ENCODE assay signal across 6 cellular contexts in genomic region chr19:54188224-54188871, GRCh38. TPM values are rescaled to one million over a fixed set of nuclear protein-coding genes. Genes with fewer than 3 reads are reported as not detected.
A peak's percentile ranks its signal among the peaks of the same experiment; 100 is the strongest.
DNase-seq lines count a peak whose midpoint lies in the region; ATAC-seq lines count a peak whose summit lies in the region.

No MANE protein-coding gene starts in this region.

- peak in 3 of 5 donors; percentile 16 to 70 (median 58) for DNase-seq in CD8-positive, alpha-beta memory T cell
- no peak for DNase-seq in SJCRH30
- no peak for DNase-seq in G401 (ENCODE audit: low spot score)

- POLR2A ChIA-PET in CD8-positive, alpha-beta memory T cell (lab: Charles Lee) = interaction anchor here (1.3 to 4.2 kb wide), 4 partner anchors 12 to 51 kb away, joined by 4 to 68 read pairs (median 54); partner anchors contain the start of genes CNOT3, LENG1 and RPS9

- no peaks in the 10 kb centered on the region for H3K9me3 Mint-ChIP-seq in CD8-positive, alpha-beta memory T cell

- H3K4me1 ChIP-seq in CD8-positive, alpha-beta memory T cell (ENCODE audit: insufficient read depth, low read length) = peaks cover 22% of the 10 kb centered on the region
- no peaks in the 10 kb centered on the region for H3K4me1 ChIP-seq in SJCRH30
- H3K4me1 ChIP-seq in ectodermal cell (ENCODE audit: control insufficient read depth, insufficient read depth, low read length) = peaks cover 9% of the 10 kb centered on the region
- H3K4me1 ChIP-seq in rectal smooth muscle tissue (ENCODE audit: control insufficient read depth, insufficient read depth, low read length) = peaks cover 11% of the 10 kb centered on the region

- peak overlapping the region; percentile 63 for H3K4me3 ChIP-seq in CD8-positive, alpha-beta memory T cell (ENCODE audit: low read length)
- H3K4me3 ChIP-seq in SJCRH30 (peak overlapping the region; percentile 84), ectodermal cell (ENCODE audit: insufficient read depth, low read depth, low read length) (peak overlapping the region; percentile 83), rectal smooth muscle tissue (ENCODE audit: low read length) (peak overlapping the region; percentile 78)

- CTCF ChIA-PET in CD8-positive, alpha-beta memory T cell (lab: Charles Lee) = interaction anchor here (1.4 to 2.9 kb wide), 8 partner anchors 10 to 51 kb away, joined by 5 to 17 read pairs (median 8); partner anchors contain the start of genes CNOT3 and LENG1

- H3K36me3 Mint-ChIP-seq in CD8-positive, alpha-beta memory T cell = peaks cover 0 to 44% (median 6%) of the 10 kb centered on the region in 3 donors

- in situ Hi-C loops in G401 (cut with HindIII; ENCODE audit: low sequenced_read_pairs) = no loop called here

- peak overlapping the region; percentile 53 for H3K9ac ChIP-seq in rectal smooth muscle tissue (ENCODE audit: low read length)

- peaks cover 0 to 6% of the 10 kb centered on the region in 2 donors for H3K27me3 Mint-ChIP-seq in CD8-positive, alpha-beta memory T cell

- H3K27ac ChIP-seq in CD8-positive, alpha-beta memory T cell (ENCODE audit: low read depth, low read length) = peak overlapping the region; percentile 100
- H3K27ac ChIP-seq in SJCRH30 (no peak overlapping the region), ectodermal cell (ENCODE audit: insufficient read depth, low read depth, low read length, poor library complexity, severe bottlenecking) (no peak overlapping the region), rectal smooth muscle tissue (ENCODE audit: low read depth, low read length) (peak overlapping the region; percentile 100)

- H3K36me3 ChIP-seq in CD8-positive, alpha-beta memory T cell (ENCODE audit: insufficient read depth, low read length) = peaks cover 3% of the 10 kb centered on the region
- H3K36me3 ChIP-seq in SJCRH30 (no peaks in the 10 kb centered on the region), ectodermal cell (ENCODE audit: control insufficient read depth, insufficient read depth, low read length) (peaks cover 18% of the 10 kb centered on the region), rectal smooth muscle tissue (ENCODE audit: control insufficient read depth, insufficient read depth, low read length) (peaks cover 8% of the 10 kb centered on the region)

- no peaks in the 10 kb centered on the region for H3K9me3 ChIP-seq in CD8-positive, alpha-beta memory T cell (ENCODE audit: low read length)
- H3K9me3 ChIP-seq in SJCRH30 (replicated peaks) = no peaks in the 10 kb centered on the region
- no peaks in the 10 kb centered on the region for H3K9me3 ChIP-seq in ectodermal cell (ENCODE audit: control insufficient read depth, low read length)

- WGBS in ectodermal cell, 2 experiments = 32% methylated on average over 12 of the region's 12 CpGs

- ATAC-seq in GM18858 (IDR thresholded peaks at IDR 0.05; ENCODE audit: unreplicated experiment) = no peak

- peak overlapping the region; percentile 68 to 98 (median 90) for H3K27ac Mint-ChIP-seq in CD8-positive, alpha-beta memory T cell

- no peaks in the 10 kb centered on the region for H3K27me3 ChIP-seq in CD8-positive, alpha-beta memory T cell (ENCODE audit: insufficient read depth, low read length, poor library complexity, severe bottlenecking)
- no peaks in the 10 kb centered on the region for H3K27me3 ChIP-seq in SJCRH30
- no peaks in the 10 kb centered on the region for H3K27me3 ChIP-seq in ectodermal cell (ENCODE audit: control insufficient read depth, insufficient read depth, low read length, poor library complexity, severe bottlenecking)
- H3K27me3 ChIP-seq in rectal smooth muscle tissue (ENCODE audit: control insufficient read depth, insufficient read depth, low read length) = no peaks in the 10 kb centered on the region

- peaks cover 36 to 49% (median 39%) of the 10 kb centered on the region in 3 donors for H3K4me1 Mint-ChIP-seq in CD8-positive, alpha-beta memory T cell

- H3K4me3 Mint-ChIP-seq in CD8-positive, alpha-beta memory T cell = peak overlapping the region; percentile 83 to 92 (median 84)

RNA-seq across cellular contexts. Expression of gene MBOAT7, which starts 1.0 kb away (rescaled TPM):
- total RNA-seq in CD8-positive, alpha-beta memory T cell = 100 to 1,000 TPM in 1 of 2 experiments, 10 to 100 TPM in 1; 98.7 to 114 TPM
- polyA plus RNA-seq in CD8-positive, alpha-beta memory T cell = 21.9 TPM
- 32.1 and 34.6 TPM in 2 replicates for total RNA-seq in SJCRH30 (2014; rRNA removed; shearing (Covaris generic))
- polyA plus RNA-seq in ectodermal cell (2013, experiment 1 of 4) = 116 TPM
- polyA plus RNA-seq in ectodermal cell (2013, experiment 2 of 4) = 120 TPM
- 98.3 TPM for polyA plus RNA-seq in ectodermal cell (2013, experiment 3 of 4)
- polyA plus RNA-seq in ectodermal cell (2013, experiment 4 of 4) = 107 TPM
- total RNA-seq in G401 (2014; rRNA removed; shearing (Covaris generic)) = 36.3 and 46.0 TPM in 2 replicates

RNA-seq across cellular contexts. Expression of gene TSEN34, which starts 2.8 kb away (rescaled TPM):
- 10 to 100 TPM; 22.4 to 24.6 TPM for total RNA-seq in CD8-positive, alpha-beta memory T cell
- 38.2 TPM for polyA plus RNA-seq in CD8-positive, alpha-beta memory T cell
- 70.7 and 81.6 TPM in 2 replicates for total RNA-seq in SJCRH30 (2014; rRNA removed; shearing (Covaris generic))
- polyA plus RNA-seq in ectodermal cell (2013, experiment 1 of 4) = 34.8 TPM
- 28.3 TPM for polyA plus RNA-seq in ectodermal cell (2013, experiment 2 of 4)
- polyA plus RNA-seq in ectodermal cell (2013, experiment 3 of 4) = 32.9 TPM
- 31.4 TPM for polyA plus RNA-seq in ectodermal cell (2013, experiment 4 of 4)
- total RNA-seq in G401 (2014; rRNA removed; shearing (Covaris generic)) = 146 and 178 TPM in 2 replicates

RNA-seq across cellular contexts. Expression of gene RPS9, which starts 12.3 kb away (rescaled TPM):
- total RNA-seq in CD8-positive, alpha-beta memory T cell = 1,000 to 10,000 TPM; 1,621 to 1,723 TPM
- 824 TPM for polyA plus RNA-seq in CD8-positive, alpha-beta memory T cell
- 2,113 and 3,052 TPM in 2 replicates for total RNA-seq in SJCRH30 (2014; rRNA removed; shearing (Covaris generic))
- polyA plus RNA-seq in ectodermal cell (2013, experiment 1 of 4) = 2,252 TPM
- polyA plus RNA-seq in ectodermal cell (2013, experiment 2 of 4) = 2,212 TPM
- 1,886 TPM for polyA plus RNA-seq in ectodermal cell (2013, experiment 3 of 4)
- polyA plus RNA-seq in ectodermal cell (2013, experiment 4 of 4) = 1,991 TPM
- total RNA-seq in G401 (2014; rRNA removed; shearing (Covaris generic)) = 2,874 and 3,759 TPM in 2 replicates

RNA-seq across cellular contexts. Expression of gene TMC4, which starts 15.4 kb away (rescaled TPM):
- total RNA-seq in CD8-positive, alpha-beta memory T cell = under 1 TPM in 1 of 2 experiments, not detected in 1; 0.18 TPM
- polyA plus RNA-seq in CD8-positive, alpha-beta memory T cell = 0.38 TPM
- total RNA-seq in SJCRH30 (2014; rRNA removed; shearing (Covaris generic)) = not detected in 2 replicates
- not detected for polyA plus RNA-seq in ectodermal cell (2013, experiment 1 of 4)
- 0.41 TPM for polyA plus RNA-seq in ectodermal cell (2013, experiment 2 of 4)
- polyA plus RNA-seq in ectodermal cell (2013, experiment 3 of 4) = 0.96 TPM
- 0.61 TPM for polyA plus RNA-seq in ectodermal cell (2013, experiment 4 of 4)
- 9.6 TPM in 1 of 2 replicates, not detected in the other for total RNA-seq in G401 (2014; rRNA removed; shearing (Covaris generic))

RNA-seq across cellular contexts. Expression of gene LENG1, which starts 28.8 kb away (rescaled TPM):
- total RNA-seq in CD8-positive, alpha-beta memory T cell = 1 to 10 TPM; 4.8 to 6.8 TPM
- polyA plus RNA-seq in CD8-positive, alpha-beta memory T cell = 14.1 TPM
- 5.6 and 6.8 TPM in 2 replicates for total RNA-seq in SJCRH30 (2014; rRNA removed; shearing (Covaris generic))
- 4.3 TPM for polyA plus RNA-seq in ectodermal cell (2013, experiment 1 of 4)
- 4.0 TPM for polyA plus RNA-seq in ectodermal cell (2013, experiment 2 of 4)
- polyA plus RNA-seq in ectodermal cell (2013, experiment 3 of 4) = 5.6 TPM
- polyA plus RNA-seq in ectodermal cell (2013, experiment 4 of 4) = 4.3 TPM
- 5.5 and 7.3 TPM in 2 replicates for total RNA-seq in G401 (2014; rRNA removed; shearing (Covaris generic))

Comparison
In these comparisons a context has a peak if more than half of its experiments do, and no peak if none do; other contexts are left out.
1. DNase-seq: peak in CD8-positive, alpha-beta memory T cell (3 of 5); none in SJCRH30 (0 of 2) and G401 (single experiment).
2. H3K27ac ChIP-seq: peak in CD8-positive, alpha-beta memory T cell (single experiment) and rectal smooth muscle tissue (single experiment); none in SJCRH30 (single experiment) and ectodermal cell (single experiment).
3. Peak in every context shown above with its lines, with median percentiles within 50 percentile points of each other: H3K4me3 ChIP-seq.